In the genomic region with DNA sequence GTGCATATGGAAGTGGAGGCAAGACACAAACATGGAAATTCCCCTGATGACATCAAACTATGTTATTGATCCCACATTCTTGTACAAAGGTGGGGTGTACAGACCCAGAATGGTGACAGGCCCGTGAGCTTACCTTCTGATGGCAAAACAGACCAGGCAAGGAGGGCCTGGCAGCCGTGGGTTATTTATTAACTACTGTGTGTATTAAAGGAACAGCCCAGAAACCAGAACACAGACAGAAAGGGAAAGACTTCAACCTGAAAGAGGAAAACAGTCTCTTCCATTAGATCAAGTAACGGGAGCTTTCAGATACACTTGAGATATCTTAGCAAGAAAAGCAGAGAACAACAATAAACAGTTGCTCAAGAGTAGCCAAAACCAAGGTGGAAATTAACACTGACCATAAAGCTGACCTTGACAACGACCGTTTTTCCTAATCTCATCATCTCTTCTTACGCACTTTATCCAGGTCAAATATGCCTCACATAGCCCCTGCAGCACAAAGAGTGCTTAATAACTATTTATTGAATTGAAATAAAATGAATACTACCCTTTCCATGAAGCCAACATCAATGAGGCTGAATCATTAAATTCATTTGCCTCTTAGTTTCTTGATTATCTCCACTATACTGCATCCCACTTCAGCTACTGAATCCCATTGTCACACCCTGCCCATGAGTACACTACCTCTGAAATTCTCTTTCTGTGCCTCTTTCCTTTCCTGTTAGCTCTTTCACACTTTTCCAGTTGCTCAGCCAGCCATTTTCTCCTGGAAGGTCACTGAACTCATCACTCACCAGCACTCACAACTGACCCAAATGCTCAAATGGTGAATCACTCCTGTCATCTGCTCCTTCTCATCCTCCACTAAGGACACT, we compare ENCODE assay signal across 11 cellular contexts.
DNase-seq lines count a peak whose midpoint lies in the region; ATAC-seq and TF ChIP-seq lines count a peak whose summit lies in the region.
"Had no signal": no experiment of that assay in that cellular context is flagged by ENCODE, and none has a peak within 500 bp of the region (broad histone marks: within the 10 kb centered on the region; RNA-seq: fewer than 3 reads in every experiment).

No MANE protein-coding gene starts in this region.

- peak; percentile 97 for DNase-seq in ELR (ENCODE audit: low read depth)
- DNase-seq in SJSA1 (ENCODE audit: low read depth in 1 of 2, low spot score in 2 of 2), result peak; percentile 86 to 87
- peak; percentile 20 for DNase-seq in progenitor cell of endocrine pancreas (ENCODE audit: low spot score, unreplicated experiment)
- no peak for DNase-seq in GDM1 (lab: John Stamatoyannopoulos, UW)
- DNase-seq in occipital lobe (lab: John Stamatoyannopoulos, UW), result no peak
- DNase-seq in NCI-H1417 treated with DMSO at 0.1 percent for 48 hours (lab: John Stamatoyannopoulos, UW), result no peak
- DNase-seq in activated naive CD4-positive, alpha-beta T cell treated with anti-CD3 and anti-CD28 coated beads, Interleukin-2, amount 50 U/mL, for 72 hours (ENCODE audit: low spot score in 2 of 2), result no peak

- H3K9me3 ChIP-seq in SJSA1 (replicated peaks) (no peaks in the 10 kb centered on the region), gastroesophageal sphincter (no peaks in the 10 kb centered on the region)

- peak overlapping the region; percentile 53 for H3K27ac Mint-ChIP-seq in progenitor cell of endocrine pancreas
- H3K27ac Mint-ChIP-seq in activated naive CD4-positive, alpha-beta T cell treated with anti-CD3 and anti-CD28 coated beads, Interleukin-2, amount 50 U/mL, for 72 hours, result no peak overlapping the region
- H3K27ac Mint-ChIP-seq: activated T-helper 1 cell treated with anti-CD3 and anti-CD28 coated beads, Interleukin-12 subunit alpha, Interleukin-12 subunit beta, Interleukin-2, Interleukin-4 antibody, amounts not matched to agents 30 ng/mL and 10 ng/mL and 1 ng/mL, durations not matched to agents 14 hours and 24 hours and 36 hours; stimulated activated memory B cell treated with anti-CD40 and anti-IgM and Interleukin-4, amounts not matched to agents 10 μg/mL and 1 μg/mL and 100 μg/mL, for 72 hours had no signal

- H3K4me1 ChIP-seq in SJSA1 (replicated peaks), result peaks cover 20% of the 10 kb centered on the region
- H3K4me1 ChIP-seq in gastroesophageal sphincter, result peaks cover 0 to 6% (median 0%) of the 10 kb centered on the region in 3 donors

- no peaks in the 10 kb centered on the region for H3K36me3 ChIP-seq in SJSA1
- no peaks in the 10 kb centered on the region for H3K36me3 ChIP-seq in gastroesophageal sphincter

- no peaks in the 10 kb centered on the region for H3K27me3 ChIP-seq in SJSA1 (replicated peaks)
- H3K27me3 ChIP-seq in gastroesophageal sphincter, result no peaks in the 10 kb centered on the region

- peaks cover 2% of the 10 kb centered on the region for H3K9me3 Mint-ChIP-seq in progenitor cell of endocrine pancreas (ENCODE audit: low read depth)
- no peaks in the 10 kb centered on the region for H3K9me3 Mint-ChIP-seq in activated naive CD4-positive, alpha-beta T cell treated with anti-CD3 and anti-CD28 coated beads, Interleukin-2, amount 50 U/mL, for 72 hours
- H3K9me3 Mint-ChIP-seq: activated T-helper 1 cell treated with anti-CD3 and anti-CD28 coated beads, Interleukin-12 subunit alpha, Interleukin-12 subunit beta, Interleukin-2, Interleukin-4 antibody, amounts not matched to agents 30 ng/mL and 10 ng/mL and 1 ng/mL, durations not matched to agents 14 hours and 24 hours and 36 hours had no signal

- H3K4me1 Mint-ChIP-seq in progenitor cell of endocrine pancreas (ENCODE audit: low read depth), result peaks cover 19% of the 10 kb centered on the region
- H3K4me1 Mint-ChIP-seq: stimulated activated memory B cell treated with anti-CD40 and anti-IgM and Interleukin-4, amounts not matched to agents 10 μg/mL and 1 μg/mL and 100 μg/mL, for 72 hours had no signal

- no peak overlapping the region for H3K4me3 ChIP-seq in SJSA1
- H3K4me3 ChIP-seq in gastroesophageal sphincter, result no peak overlapping the region
- H3K4me3 ChIP-seq: GM12878 had no signal

- no peaks in the 10 kb centered on the region for H3K27me3 Mint-ChIP-seq in progenitor cell of endocrine pancreas
- H3K27me3 Mint-ChIP-seq: stimulated activated memory B cell treated with anti-CD40 and anti-IgM and Interleukin-4, amounts not matched to agents 10 μg/mL and 1 μg/mL and 100 μg/mL, for 72 hours had no signal

- H3K4me3 Mint-ChIP-seq in progenitor cell of endocrine pancreas (ENCODE audit: low read depth), result peak overlapping the region; percentile 23
- H3K4me3 Mint-ChIP-seq: activated T-helper 1 cell treated with anti-CD3 and anti-CD28 coated beads, Interleukin-12 subunit alpha, Interleukin-12 subunit beta, Interleukin-2, Interleukin-4 antibody, amounts not matched to agents 30 ng/mL and 10 ng/mL and 1 ng/mL, durations not matched to agents 14 hours and 24 hours and 36 hours; stimulated activated memory B cell treated with anti-CD40 and anti-IgM and Interleukin-4, amounts not matched to agents 10 μg/mL and 1 μg/mL and 100 μg/mL, for 72 hours had no signal

- H3K27ac ChIP-seq in SJSA1 (peak overlapping the region; percentile 74), gastroesophageal sphincter (no peak overlapping the region)

- no peak for TF ChIP-seq CTCF in gastroesophageal sphincter (IDR thresholded peaks at IDR 0.05)
- TF ChIP-seq CTCF in progenitor cell of endocrine pancreas (IDR thresholded peaks at IDR 0.05; ENCODE audit: unreplicated experiment), result no peak

- ATAC-seq in gastroesophageal sphincter, result peak; percentile 76
- ATAC-seq in activated naive CD4-positive, alpha-beta T cell treated with anti-CD3 and anti-CD28 coated beads, Interleukin-2, amount 50 U/mL, for 72 hours, result no peak
- ATAC-seq: GM12878; stimulated activated memory B cell treated with anti-CD40 and anti-IgM and Interleukin-4, amounts not matched to agents 10 μg/mL and 1 μg/mL and 100 μg/mL, for 72 hours had no signal

- no peak for TF ChIP-seq EP300 in gastroesophageal sphincter (IDR thresholded peaks at IDR 0.05)

- peaks cover 2% of the 10 kb centered on the region for H3K36me3 Mint-ChIP-seq in progenitor cell of endocrine pancreas (ENCODE audit: insufficient read depth)
- H3K36me3 Mint-ChIP-seq in activated naive CD4-positive, alpha-beta T cell treated with anti-CD3 and anti-CD28 coated beads, Interleukin-2, amount 50 U/mL, for 72 hours, result no peaks in the 10 kb centered on the region
- H3K36me3 Mint-ChIP-seq: stimulated activated memory B cell treated with anti-CD40 and anti-IgM and Interleukin-4, amounts not matched to agents 10 μg/mL and 1 μg/mL and 100 μg/mL, for 72 hours had no signal

- TF ChIP-seq POLR2A in gastroesophageal sphincter (IDR thresholded peaks at IDR 0.05), result no peak

- 69 to 72% methylated on average over 5 to 6 of the region's 6 CpGs for WGBS in gastroesophageal sphincter (ENCODE audit: low coverage in 1 of 2), 2 donors

Comparison
In these comparisons a context has a peak if more than half of its experiments do, and no peak if none do; other contexts are left out.
1. DNase-seq: peak in ELR (single experiment), SJSA1 (2 of 2) and progenitor cell of endocrine pancreas (single experiment); none in GDM1 (single experiment), occipital lobe (single experiment), NCI-H1417 treated with DMSO at 0.1 percent for 48 hours (single experiment) and activated naive CD4-positive, alpha-beta T cell treated with anti-CD3 and anti-CD28 coated beads, Interleukin-2, amount 50 U/mL, for 72 hours (0 of 2).